20 cellular contexts compared by ENCODE assay signal in genomic region chr4:110183643-110184042, GRCh38. TPM values are rescaled to one million over a fixed set of nuclear protein-coding genes. Genes with fewer than 3 reads are reported as not detected.
DNase-seq lines count a peak whose midpoint lies in the region; ATAC-seq and TF ChIP-seq lines count a peak whose summit lies in the region.
"Had no signal": no experiment of that assay in that cellular context is flagged by ENCODE, and none has a peak within 500 bp of the region (broad histone marks: within the 10 kb centered on the region; RNA-seq: fewer than 3 reads in every experiment).

No MANE protein-coding gene starts in this region.

- ATAC-seq in Right ventricle myocardium superior (ENCODE audit: poor library complexity) = no peak
- ATAC-seq: naive thymus-derived CD4-positive, alpha-beta T cell had no signal

- H3K23ac ChIP-seq in H9 (ENCODE audit: insufficient read length, low read depth, low read length) (no peak overlapping the region), mesendoderm (ENCODE audit: low read length) (no peak overlapping the region)

- H2BK120ac ChIP-seq in H9 (ENCODE audit: low read depth, low read length, poor library complexity, severe bottlenecking) = no peak overlapping the region
- no peak overlapping the region for H2BK120ac ChIP-seq in mesendoderm (ENCODE audit: low read depth, low read length)

- H3K79me2 ChIP-seq in H9 (ENCODE audit: insufficient read depth, low read length) (peaks cover 14% of the 10 kb centered on the region), mesendoderm (ENCODE audit: control insufficient read depth, insufficient read depth, low read length) (peaks cover 16% of the 10 kb centered on the region), smooth muscle cell (ENCODE audit: low read depth) (peaks cover 50% of the 10 kb centered on the region)

- no CpG with 5 or more reads among the region's 5 CpGs for WGBS in H9 (ENCODE audit: extremely low coverage, insufficient read length, low lambda C conversion rate)
- no CpG with 5 or more reads among the region's 5 CpGs for WGBS in mesendoderm (ENCODE audit: extremely low coverage, insufficient coverage, low lambda C conversion rate)
- WGBS in smooth muscle cell (ENCODE audit: low lambda C conversion rate) = 34% methylated on average over 5 of the region's 5 CpGs

- no peak overlapping the region for H2BK20ac ChIP-seq in H9 (ENCODE audit: low read depth, low read length, poor library complexity, severe bottlenecking)

- no peaks in the 10 kb centered on the region for H3F3A ChIP-seq in smooth muscle cell (ENCODE audit: low read depth)

- H3K56ac ChIP-seq in H9 (ENCODE audit: insufficient read length, low read depth, low read length) = no peak overlapping the region
- peak overlapping the region; percentile 52 for H3K56ac ChIP-seq in mesendoderm (ENCODE audit: low read length)

- H3K27ac Mint-ChIP-seq in H9 = peak overlapping the region in 2 of 3 experiments; percentile 40 to 71; a peak in 3 of 7 replicates
- H3K27ac Mint-ChIP-seq: activated naive CD8-positive, alpha-beta T cell treated with anti-CD3 and anti-CD28 coated beads, Interleukin-2, amount 10 ng/mL, durations not matched to agents 7 days and 5 days; B cell had no signal

- H3K36me3 Mint-ChIP-seq in H9 (ENCODE audit: insufficient read depth in 1 of 3, low read depth in 3 of 3) = peaks cover 22 to 29% (median 26%) of the 10 kb centered on the region in 3 experiments; a peak in 6 of 7 replicates

- no peak overlapping the region for H4K5ac ChIP-seq in H9 (ENCODE audit: insufficient read length, low read depth, low read length)
- no peak overlapping the region for H4K5ac ChIP-seq in mesendoderm (ENCODE audit: low read length)

- H3K4me1 Mint-ChIP-seq in H9 = peaks cover 34 to 35% of the 10 kb centered on the region in 2 experiments

- H3K4me3 ChIP-seq in mesendoderm (ENCODE audit: low read length) (no peak overlapping the region), smooth muscle cell (no peak overlapping the region)
- H3K4me3 ChIP-seq: esophagus muscularis mucosa, HAP-1, lung, tibial artery had no signal

- H3K4me2 ChIP-seq in H9 (ENCODE audit: insufficient read depth, insufficient read length, low read length) = no peak overlapping the region
- no peak overlapping the region for H3K4me2 ChIP-seq in mesendoderm (ENCODE audit: low read length)
- H3K4me2 ChIP-seq in smooth muscle cell = no peak overlapping the region

- H3K27me3 Mint-ChIP-seq in H9 (ENCODE audit: low read depth) = no peaks in the 10 kb centered on the region
- H3K27me3 Mint-ChIP-seq: activated naive CD8-positive, alpha-beta T cell treated with anti-CD3 and anti-CD28 coated beads, Interleukin-2, amount 10 ng/mL, durations not matched to agents 7 days and 5 days; B cell; naive thymus-derived CD4-positive, alpha-beta T cell had no signal

- no peaks in the 10 kb centered on the region for H3K23me2 ChIP-seq in H9 (ENCODE audit: insufficient read length, low read depth, low read length, poor library complexity, severe bottlenecking)

- peaks cover 4% of the 10 kb centered on the region; the same call in 1 of the 2 replicates for H3K4me1 ChIP-seq in H9 (ENCODE audit: insufficient read depth, low read length)
- H3K4me1 ChIP-seq in mesendoderm (ENCODE audit: control insufficient read depth, low read depth, low read length) = peaks cover 6% of the 10 kb centered on the region
- H3K4me1 ChIP-seq in smooth muscle cell (ENCODE audit: low read depth) = peaks cover 19% of the 10 kb centered on the region
- H3K4me1 ChIP-seq: esophagus muscularis mucosa, tibial artery had no signal

- no peaks in the 10 kb centered on the region for H3K9me3 ChIP-seq in H9 (ENCODE audit: control insufficient read depth, low read depth, low read length)
- H3K9me3 ChIP-seq in smooth muscle cell (replicated peaks; ENCODE audit: low read depth) = no peaks in the 10 kb centered on the region
- H3K9me3 ChIP-seq: esophagus muscularis mucosa, HAP-1, tibial artery had no signal

- H3K4me3 Mint-ChIP-seq in H9 = no peak overlapping the region
- H3K4me3 Mint-ChIP-seq: activated naive CD8-positive, alpha-beta T cell treated with anti-CD3 and anti-CD28 coated beads, Interleukin-2, amount 10 ng/mL, durations not matched to agents 7 days and 5 days; B cell; naive thymus-derived CD4-positive, alpha-beta T cell had no signal

- intact Hi-C loops in Right ventricle myocardium superior (cut with DNase I) = no loop called here

- no peaks in the 10 kb centered on the region for H3K27me3 ChIP-seq in H9 (ENCODE audit: insufficient read depth, low read length)
- no peaks in the 10 kb centered on the region for H3K27me3 ChIP-seq in mesendoderm (ENCODE audit: insufficient read depth, low read length, poor library complexity)
- H3K27me3 ChIP-seq in smooth muscle cell (ENCODE audit: low read depth) = no peaks in the 10 kb centered on the region
- H3K27me3 ChIP-seq: esophagus muscularis mucosa, tibial artery had no signal

- H2BK15ac ChIP-seq in H9 (ENCODE audit: low read depth, low read length) (no peak overlapping the region), mesendoderm (replicated peaks; ENCODE audit: low read depth) (no peak overlapping the region)

- peak; percentile 82 for DNase-seq in DMS53 (lab: John Stamatoyannopoulos, UW)
- DNase-seq in H9 = no peak
- DNase-seq in SHP77 (lab: John Stamatoyannopoulos, UW) = peak; percentile 9 to 14
- DNase-seq in mesendoderm = peak; percentile 48
- no peak for DNase-seq in Right ventricle myocardium superior
- no peak for DNase-seq in GM03348 (ENCODE audit: low spot score)
- no peak for DNase-seq in smooth muscle cell (lab: John Stamatoyannopoulos, UW; ENCODE audit: unreplicated experiment)
- DNase-seq in stimulated activated CD4-positive, alpha-beta T cell treated with anti-CD3 and anti-CD28 coated beads, Interleukin-2, amount 100 ng/mL, for 24 hours = no peak
- DNase-seq: activated CD4-positive, alpha-beta T cell treated with anti-CD3 and anti-CD28 coated beads, Interleukin-2, amount 50 U/mL, for 48 hours; activated naive CD8-positive, alpha-beta T cell treated with anti-CD3 and anti-CD28 coated beads, Interleukin-2, amount 10 ng/mL, durations not matched to agents 7 days and 5 days; activated T-cell treated with anti-CD3 and anti-CD28 coated beads, Interleukin-2, amount 50 U/mL, for 1 hour; naive thymus-derived CD4-positive, alpha-beta T cell; posterior cingulate gyrus; small intestine; tibial artery had no signal

- H2AFZ ChIP-seq in H9 (ENCODE audit: low read length) (no peak overlapping the region), smooth muscle cell (ENCODE audit: low read depth) (no peak overlapping the region)

- H3K9ac ChIP-seq in H9 (ENCODE audit: extremely low read depth, insufficient read length, low read length) (no peak overlapping the region), mesendoderm (ENCODE audit: low read length) (no peak overlapping the region), smooth muscle cell (ENCODE audit: low read depth) (no peak overlapping the region)

- H2BK12ac ChIP-seq in H9 (ENCODE audit: insufficient read length, low read depth, low read length) = no peak overlapping the region

- H2BK5ac ChIP-seq in H9 (ENCODE audit: insufficient read length, low read length) = no peak overlapping the region
- H2BK5ac ChIP-seq in mesendoderm (ENCODE audit: low read length) = no peak overlapping the region

- H3K14ac ChIP-seq in H9 (ENCODE audit: insufficient read depth, low read length) = no peak overlapping the region

- H4K20me1 ChIP-seq in H9 (ENCODE audit: control insufficient read depth, insufficient read depth, insufficient read length) (no peaks in the 10 kb centered on the region), smooth muscle cell (ENCODE audit: low read depth) (peaks cover 9% of the 10 kb centered on the region)

- no peaks in the 10 kb centered on the region for H3K9me3 Mint-ChIP-seq in H9
- H3K9me3 Mint-ChIP-seq: activated naive CD8-positive, alpha-beta T cell treated with anti-CD3 and anti-CD28 coated beads, Interleukin-2, amount 10 ng/mL, durations not matched to agents 7 days and 5 days; naive thymus-derived CD4-positive, alpha-beta T cell had no signal

- no peak overlapping the region for H3K27ac ChIP-seq in H9 (ENCODE audit: insufficient read length, low read depth, low read length)
- no peak overlapping the region for H3K27ac ChIP-seq in mesendoderm (ENCODE audit: low read depth, low read length)
- H3K27ac ChIP-seq in smooth muscle cell (ENCODE audit: low read depth) = no peak overlapping the region
- H3K27ac ChIP-seq: esophagus muscularis mucosa, RWPE1, tibial artery had no signal

- H3K36me3 ChIP-seq in mesendoderm (ENCODE audit: control insufficient read depth, insufficient read depth, low read length) (no peaks in the 10 kb centered on the region), smooth muscle cell (ENCODE audit: low read depth) (no peaks in the 10 kb centered on the region)
- H3K36me3 ChIP-seq: esophagus muscularis mucosa, tibial artery had no signal

- H3K79me1 ChIP-seq in H9 (ENCODE audit: insufficient read depth, low read depth, low read length, poor library complexity, severe bottlenecking) = peaks cover 3% of the 10 kb centered on the region
- H3K79me1 ChIP-seq in mesendoderm (ENCODE audit: low read length) = peaks cover 5% of the 10 kb centered on the region

- H3K4ac ChIP-seq in H9 (ENCODE audit: low read depth, low read length) (no peak overlapping the region), mesendoderm (ENCODE audit: low read depth, low read length) (no peak overlapping the region)

- no peak overlapping the region for H4K91ac ChIP-seq in H9 (ENCODE audit: insufficient read length, low read depth, low read length)

- H3K18ac ChIP-seq in H9 (ENCODE audit: insufficient read length, low read depth, low read length) (no peak overlapping the region), mesendoderm (ENCODE audit: low read length) (no peak overlapping the region)

- TF ChIP-seq CTCF in H9 (conservative IDR thresholded peaks at IDR 0.05) = no peak
- no peak for TF ChIP-seq CTCF in smooth muscle cell (IDR thresholded peaks at IDR 0.05; ENCODE audit: borderline replicate concordance, insufficient read depth, poor library complexity, severe bottlenecking)

- H2AK5ac ChIP-seq in H9 (ENCODE audit: insufficient read length, low read length) (no peak overlapping the region), mesendoderm (ENCODE audit: low read length) (no peak overlapping the region)

- no peak overlapping the region for H4K8ac ChIP-seq in H9 (replicated peaks; ENCODE audit: insufficient read length, low read depth, low read length)
- no peak overlapping the region for H4K8ac ChIP-seq in mesendoderm (ENCODE audit: low read depth, low read length)

- H3T11ph ChIP-seq in H9 (ENCODE audit: low read length) = no peak overlapping the region

RNA-seq across cellular contexts. Expression of gene ELOVL6, which starts 14.8 kb away (rescaled TPM):
- total RNA-seq in H9 (2021) = 62.6 and 64.6 TPM in 2 replicates
- 89.7 TPM for polyA plus RNA-seq in mesendoderm (2013, experiment 1 of 2)
- polyA plus RNA-seq in mesendoderm (2013, experiment 2 of 2) = 90.1 TPM
- total RNA-seq in Right ventricle myocardium superior = 2.1 TPM
- 11.6 and 22.0 TPM in 2 replicates for total RNA-seq in smooth muscle cell
- polyA plus RNA-seq in smooth muscle cell = 7.8 and 10.5 TPM in 2 replicates

Comparison
In these comparisons a context has a peak if more than half of its experiments do, and no peak if none do; other contexts are left out.
1. DNase-seq: peak in DMS53 (single experiment), SHP77 (2 of 2) and mesendoderm (single experiment); none in H9 (single experiment), Right ventricle myocardium superior (single experiment), GM03348 (single experiment), smooth muscle cell (single experiment) and stimulated activated CD4-positive, alpha-beta T cell treated with anti-CD3 and anti-CD28 coated beads, Interleukin-2, amount 100 ng/mL, for 24 hours (0 of 2).